25 cellular contexts compared by ENCODE assay signal in the genomic region with DNA sequence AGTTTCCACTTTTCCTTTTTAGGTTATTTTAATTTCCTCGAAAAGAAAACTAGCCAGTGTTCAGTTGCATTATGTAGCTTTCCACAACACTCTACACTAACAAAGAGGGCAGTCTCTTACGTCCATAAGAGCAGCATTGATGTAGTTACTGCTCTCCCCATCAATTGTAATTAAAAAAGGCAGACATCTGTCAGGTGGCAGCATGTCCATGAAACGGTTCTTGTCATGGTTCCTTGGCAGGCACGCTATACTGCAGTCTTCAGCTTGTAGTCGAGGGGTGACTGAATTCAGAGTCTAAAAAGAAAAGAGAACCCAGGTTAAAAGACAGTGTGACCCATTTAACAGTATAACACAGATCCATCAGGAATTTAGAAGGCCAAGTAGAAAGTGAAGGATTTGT.
DNase-seq lines count a peak whose midpoint lies in the region; ATAC-seq, FAIRE-seq and TF ChIP-seq lines count a peak whose summit lies in the region.
"Had no signal": no experiment of that assay in that cellular context is flagged by ENCODE, and none has a peak within 500 bp of the region (broad histone marks: within the 10 kb centered on the region; RNA-seq: fewer than 3 reads in every experiment).

No MANE protein-coding gene starts in this region.

- H4K5ac ChIP-seq in mesendoderm (ENCODE audit: low read length): no peak overlapping the region

- BruUV-seq in HepG2 (replicated peaks; lab: Mats Ljungman, UMichigan): no TSS peak

- DNase-seq in HepG2 (ENCODE audit: low spot score) (no peak), right lobe of liver (no peak), caudate nucleus (lab: John Stamatoyannopoulos, UW) (peak in 33 of 61 donors; percentile 2 to 69 (median 25)), midbrain (lab: John Stamatoyannopoulos, UW) (peak; percentile 72), mesendoderm (no peak), NCI-H446 (lab: John Stamatoyannopoulos, UW) (no peak)
- DNase-seq: activated CD4-positive, alpha-beta T cell treated with anti-CD3 and anti-CD28 coated beads for 4 hours; activated naive CD4-positive, alpha-beta T cell treated with Interleukin-2 at 50 U/mL for 16 hours; AML-193; colonic mucosa; effector memory CD4-positive, alpha-beta T cell; KBM-7; left colon; mammary epithelial cell; MG63; NCI-H1105 treated with DMSO at 0.1 percent for 48 hours; NCI-H2029; NCI-H226; stimulated activated naive CD4-positive, alpha-beta T cell treated with Interleukin-2 at 50 U/mL for 16 hours had no signal

- H3K23ac ChIP-seq in mesendoderm (ENCODE audit: low read length): no peak overlapping the region

- H3K4me3 ChIP-seq in HepG2 (replicated peaks in 1 of 3; ENCODE audit: insufficient read depth in 1 of 3, low read depth in 2 of 3, low read length in 3 of 3) (no peak overlapping the region), right lobe of liver (no peak overlapping the region), mesendoderm (ENCODE audit: low read length) (no peak overlapping the region)
- H3K4me3 ChIP-seq: A549, colonic mucosa, MG63, prostate gland, tibial nerve had no signal

- no peak for TF ChIP-seq EP300 in HepG2 (IDR thresholded peaks at IDR 0.05; ENCODE audit: low read depth in 2 of 2, low read length in 2 of 2)
- TF ChIP-seq EP300 in HepG2 (CRISPR knock-in tag; IDR thresholded peaks at IDR 0.05; ENCODE audit: borderline replicate concordance): no peak

- intact Hi-C loops in HepG2 (cut with micrococcal nuclease; ENCODE audit: unreplicated experiment): no loop called here
- intact Hi-C loops in right lobe of liver (cut with DNase I): no loop called here

- H2BK120ac ChIP-seq in mesendoderm (ENCODE audit: low read depth, low read length): no peak overlapping the region

- H3K9ac ChIP-seq in HepG2 (ENCODE audit: insufficient read depth, low read depth, low read length): no peak overlapping the region
- no peak overlapping the region for H3K9ac ChIP-seq in mesendoderm (ENCODE audit: low read length)

- H3K4ac ChIP-seq in mesendoderm (ENCODE audit: low read depth, low read length): no peak overlapping the region

- H3K4me1 ChIP-seq in HepG2 (ENCODE audit: insufficient read depth, low read length): no peaks in the 10 kb centered on the region
- H3K4me1 ChIP-seq in right lobe of liver: no peaks in the 10 kb centered on the region
- peaks cover 2% of the 10 kb centered on the region for H3K4me1 ChIP-seq in mesendoderm (ENCODE audit: control insufficient read depth, low read depth, low read length)
- H3K4me1 ChIP-seq: A549, colonic mucosa, prostate gland, tibial nerve had no signal

- FAIRE-seq in HepG2 (lab: Jason Lieb, UNC): no peak
- FAIRE-seq: A549, H1 had no signal

- H3K79me2 ChIP-seq in HepG2 (ENCODE audit: insufficient read depth, low read length) (no peaks in the 10 kb centered on the region), mesendoderm (ENCODE audit: control insufficient read depth, insufficient read depth, low read length) (no peaks in the 10 kb centered on the region)

- no peak overlapping the region for H3K4me2 ChIP-seq in HepG2 (ENCODE audit: low read depth, low read length)
- H3K4me2 ChIP-seq in mesendoderm (ENCODE audit: low read length): no peak overlapping the region
- H3K4me2 ChIP-seq: A549 had no signal

- no peak for TF ChIP-seq RAD21 in HepG2 (CRISPR knock-in tag; IDR thresholded peaks at IDR 0.05)

- H4K20me1 ChIP-seq in HepG2 (ENCODE audit: insufficient read depth, low read length): no peaks in the 10 kb centered on the region

- TF ChIP-seq POLR2A in HepG2 (IDR thresholded peaks at IDR 0.05; ENCODE audit: insufficient read depth in 1 of 2, low read depth in 2 of 2, low read length in 2 of 2) (no peak), right lobe of liver (IDR thresholded peaks at IDR 0.05) (no peak)

- in situ Hi-C loops in HepG2 (cut with HindIII; ENCODE audit: extremely low pct_ligation_motif_present, low pct_unique_long_range_greater_than_20kb): no loop called here

- ATAC-seq in HepG2 (no peak), right lobe of liver (no peak), GM18517 (IDR thresholded peaks at IDR 0.05; ENCODE audit: unreplicated experiment) (no peak), HG03025 (IDR thresholded peaks at IDR 0.05; ENCODE audit: low FRiP score, unreplicated experiment) (no peak)
- ATAC-seq: A549, left colon had no signal

- no peaks in the 10 kb centered on the region for H3K79me1 ChIP-seq in mesendoderm (ENCODE audit: low read length)

- no peak overlapping the region for H2BK5ac ChIP-seq in mesendoderm (ENCODE audit: low read length)

- H3K27me3 ChIP-seq in HepG2 (ENCODE audit: control insufficient read depth in 1 of 2, insufficient read depth in 2 of 2, low read length in 2 of 2): no peaks in the 10 kb centered on the region
- H3K27me3 ChIP-seq in right lobe of liver: no peaks in the 10 kb centered on the region
- H3K27me3 ChIP-seq in mesendoderm (ENCODE audit: insufficient read depth, low read length, poor library complexity): no peaks in the 10 kb centered on the region
- H3K27me3 ChIP-seq: colonic mucosa, MG63, tibial nerve had no signal

- peaks cover 19 to 81% of the 10 kb centered on the region in 2 experiments for H3K36me3 ChIP-seq in HepG2 (replicated peaks in 1 of 2; ENCODE audit: control insufficient read depth in 1 of 2, insufficient read depth in 2 of 2, low read length in 2 of 2)
- H3K36me3 ChIP-seq in right lobe of liver: peaks cover 0 to 17% (median 7%) of the 10 kb centered on the region in 4 donors
- H3K36me3 ChIP-seq in mesendoderm (ENCODE audit: control insufficient read depth, insufficient read depth, low read length): no peaks in the 10 kb centered on the region
- H3K36me3 ChIP-seq: prostate gland had no signal

- CTCF ChIA-PET in HepG2 (lab: Yijun Ruan, JAX; ENCODE audit: low intra/inter-chr PET ratio, low total read pairs): no interaction called here

- no peak for TF ChIP-seq CTCF in HepG2 (CRISPR knock-in tag; IDR thresholded peaks at IDR 0.05)
- TF ChIP-seq CTCF in right lobe of liver (IDR thresholded peaks at IDR 0.05): no peak

- no peak overlapping the region for H3K56ac ChIP-seq in mesendoderm (ENCODE audit: low read length)

- H3K9me3 ChIP-seq in HepG2 (ENCODE audit: low read length) (no peaks in the 10 kb centered on the region), right lobe of liver (no peaks in the 10 kb centered on the region)
- H3K9me3 ChIP-seq: A549, colonic mucosa, MG63, prostate gland, tibial nerve had no signal

- H2BK15ac ChIP-seq in mesendoderm (replicated peaks; ENCODE audit: low read depth): no peak overlapping the region

- no peak overlapping the region for H3K18ac ChIP-seq in mesendoderm (ENCODE audit: low read length)

- H4K8ac ChIP-seq in mesendoderm (ENCODE audit: low read depth, low read length): no peak overlapping the region

- POLR2A ChIA-PET in HepG2 (lab: Yijun Ruan, JAX): no interaction called here

- H2AK5ac ChIP-seq in mesendoderm (ENCODE audit: low read length): no peak overlapping the region

- no peak overlapping the region for H2AFZ ChIP-seq in HepG2 (ENCODE audit: low read length)

- 98% methylated on average over 5 of the region's 5 CpGs for WGBS in HepG2 (ENCODE audit: low lambda C conversion rate)
- WGBS in right lobe of liver (ENCODE audit: insufficient coverage, low coverage, low lambda C conversion rate, missing lambda C conversion rate): 82% methylated on average over 5 of the region's 5 CpGs
- no CpG with 5 or more reads among the region's 5 CpGs for WGBS in mesendoderm (ENCODE audit: extremely low coverage, insufficient coverage, low lambda C conversion rate)

- H3K27ac ChIP-seq in HepG2 (ENCODE audit: extremely low read length, insufficient read depth, low read length): no peak overlapping the region
- H3K27ac ChIP-seq in right lobe of liver: no peak overlapping the region
- no peak overlapping the region for H3K27ac ChIP-seq in caudate nucleus (ENCODE audit: low read depth, low read length)
- no peak overlapping the region for H3K27ac ChIP-seq in mesendoderm (ENCODE audit: low read depth, low read length)
- H3K27ac ChIP-seq: A549, colonic mucosa, prostate gland, tibial nerve had no signal

TF ChIP-seq in HepG2, 621 proteins besides CTCF, POLR2A, EP300 and RAD21:
- TF ChIP-seq ZNF10 (CRISPR knock-in tag; IDR thresholded peaks at IDR 0.05; ENCODE audit: borderline replicate concordance, low read depth): no peak
- TF ChIP-seq, protein P1, sequence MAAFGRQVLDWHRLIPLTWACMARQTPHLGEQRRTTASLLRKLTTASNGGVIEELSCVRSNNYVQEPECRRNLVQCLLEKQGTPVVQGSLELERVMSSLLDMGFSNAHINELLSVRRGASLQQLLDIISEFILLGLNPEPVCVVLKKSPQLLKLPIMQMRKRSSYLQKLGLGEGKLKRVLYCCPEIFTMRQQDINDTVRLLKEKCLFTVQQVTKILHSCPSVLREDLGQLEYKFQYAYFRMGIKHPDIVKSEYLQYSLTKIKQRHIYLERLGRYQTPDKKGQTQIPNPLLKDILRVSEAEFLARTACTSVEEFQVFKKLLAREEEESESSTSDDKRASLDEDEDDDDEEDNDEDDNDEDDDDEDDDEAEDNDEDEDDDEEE (CRISPR knock-in tag; IDR thresholded peaks at IDR 0.05): no peak
- peak; percentile 50 for TF ChIP-seq RBM22 (optimal IDR thresholded peaks at IDR 0.05; ENCODE audit: low read length)

Comparison
In these comparisons a context has a peak if more than half of its experiments do, and no peak if none do; other contexts are left out.
1. DNase-seq: peak in caudate nucleus (33 of 61) and midbrain (single experiment); none in HepG2 (single experiment), right lobe of liver (0 of 3), mesendoderm (single experiment) and NCI-H446 (0 of 2).